Comparison of ENCODE assay signal across 32 cellular contexts in the genomic region with DNA sequence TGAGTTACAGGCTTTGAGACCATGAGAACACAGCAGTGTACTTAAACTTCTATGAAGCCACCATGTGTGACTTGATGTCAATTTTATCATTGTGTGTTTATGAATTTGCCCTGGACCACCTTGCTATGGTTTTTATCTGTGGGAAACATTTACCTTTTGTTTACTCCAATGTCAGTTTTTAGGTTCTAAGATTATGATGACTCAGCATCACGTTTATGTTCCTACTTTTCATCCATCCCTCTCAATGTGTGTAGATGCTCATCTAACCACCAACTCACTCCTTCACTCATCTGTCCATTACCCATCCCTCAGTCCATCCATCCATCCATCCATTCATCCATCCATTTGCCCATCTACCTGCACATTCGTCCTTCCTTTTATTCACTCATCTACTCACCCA.
"Had no signal": no experiment of that assay in that cellular context is flagged by ENCODE, and none has a peak within 500 bp of the region (broad histone marks: within the 10 kb centered on the region; RNA-seq: fewer than 3 reads in every experiment).

No MANE protein-coding gene starts in this region.

- FAIRE-seq: pancreas had no signal

- H3K27ac ChIP-seq: neutrophil, psoas muscle, skin epidermis, spleen, suprapubic skin, testis, tibial artery, transverse colon, upper lobe of right lung, uterus had no signal

- H3K4me3 ChIP-seq: pancreas, psoas muscle, skin epidermis, smooth muscle cell, spleen, suprapubic skin, testis, tibial artery, transverse colon, upper lobe of right lung, uterus had no signal

- H3K27me3 Mint-ChIP-seq: stimulated activated memory B cell treated with anti-CD40 and anti-IgM and Interleukin-4, amounts not matched to agents 10 μg/mL and 1 μg/mL and 100 μg/mL, for 72 hours; stimulated activated naive CD8-positive, alpha-beta T cell treated with anti-CD3 and anti-CD28 coated beads, Interleukin-15, amount 100 ng/mL, for 72 hours had no signal

- H3K9me3 ChIP-seq: neutrophil, pancreas, psoas muscle, spleen, suprapubic skin, testis, tibial artery, transverse colon, upper lobe of right lung, uterus had no signal

- H3K36me3 Mint-ChIP-seq: naive thymus-derived CD8-positive, alpha-beta T cell; natural killer cell treated with Interleukin-12 subunit alpha and Interleukin-12 subunit beta and Interleukin-15 and Interleukin-18, amount 100 ng/mL, for 72 hours; stimulated activated memory B cell treated with anti-CD40 and anti-IgM and Interleukin-4, amounts not matched to agents 10 μg/mL and 1 μg/mL and 100 μg/mL, for 72 hours; type B pancreatic cell had no signal

- H3K4me3 Mint-ChIP-seq: naive thymus-derived CD8-positive, alpha-beta T cell; natural killer cell treated with Interleukin-12 subunit alpha and Interleukin-12 subunit beta and Interleukin-15 and Interleukin-18, amount 100 ng/mL, for 72 hours; nephron progenitor cell; neural crest cell; stimulated activated memory B cell treated with anti-CD40 and anti-IgM and Interleukin-4, amounts not matched to agents 10 μg/mL and 1 μg/mL and 100 μg/mL, for 72 hours; stimulated activated naive CD8-positive, alpha-beta T cell treated with anti-CD3 and anti-CD28 coated beads, Interleukin-15, amount 100 ng/mL, for 72 hours; type B pancreatic cell had no signal

- H3K4me1 ChIP-seq: psoas muscle, spleen, testis, tibial artery, transverse colon, upper lobe of right lung, uterus had no signal

- H3K4me1 Mint-ChIP-seq: naive thymus-derived CD8-positive, alpha-beta T cell; nephron progenitor cell; neural crest cell; stimulated activated naive CD8-positive, alpha-beta T cell treated with anti-CD3 and anti-CD28 coated beads, Interleukin-15, amount 100 ng/mL, for 72 hours had no signal

- H3K36me3 ChIP-seq: neutrophil, pancreas, spleen, suprapubic skin, tibial artery, transverse colon, upper lobe of right lung, uterus had no signal

- ATAC-seq: naive thymus-derived CD8-positive, alpha-beta T cell; natural killer cell treated with Interleukin-12 subunit alpha and Interleukin-12 subunit beta and Interleukin-15 and Interleukin-18, amount 100 ng/mL, for 72 hours; psoas muscle; right cardiac atrium; sciatic nerve; stimulated activated memory B cell treated with anti-CD40 and anti-IgM and Interleukin-4, amounts not matched to agents 10 μg/mL and 1 μg/mL and 100 μg/mL, for 72 hours; stimulated activated naive CD8-positive, alpha-beta T cell treated with anti-CD3 and anti-CD28 coated beads, Interleukin-15, amount 100 ng/mL, for 72 hours; stimulated activated naive CD8-positive, alpha-beta T cell treated with anti-CD3 and anti-CD28 coated beads, Interleukin-15, Interleukin-2, amounts not matched to agents 100 U/mL and 50 U/mL, for 24 hours; upper lobe of right lung had no signal

- H3K9me3 Mint-ChIP-seq: naive thymus-derived CD8-positive, alpha-beta T cell; natural killer cell treated with Interleukin-12 subunit alpha and Interleukin-12 subunit beta and Interleukin-15 and Interleukin-18, amount 100 ng/mL, for 72 hours; nephron progenitor cell; neural crest cell; stimulated activated naive CD8-positive, alpha-beta T cell treated with anti-CD3 and anti-CD28 coated beads, Interleukin-15, amount 100 ng/mL, for 72 hours; type B pancreatic cell had no signal

- DNase-seq: naive thymus-derived CD8-positive, alpha-beta T cell; nephron progenitor cell; nucleus accumbens; pancreas; posterior cingulate gyrus; psoas muscle; right cardiac atrium; spleen; stimulated activated CD4-positive, alpha-beta T cell treated with anti-CD3 and anti-CD28 coated beads, Interleukin-12 subunit alpha, Interleukin-12 subunit beta, amount 100 ng/mL, for 4 hours; stimulated activated CD4-positive, alpha-beta T cell treated with anti-CD3 and anti-CD28 coated beads, Interleukin-1b, Interleukin-23, amount 100 ng/mL, for 48 hours; stimulated activated CD4-positive, alpha-beta T cell treated with anti-CD3 and anti-CD28 coated beads, Interleukin-4, amount 100 ng/mL, for 1 hour; stimulated activated CD4-positive, alpha-beta T cell treated with anti-CD3 and anti-CD28 coated beads, Interleukin-4, amount 100 ng/mL, for 4 hours; stimulated activated CD8-positive, alpha-beta memory T cell treated with anti-CD3 and anti-CD28 coated beads, Interleukin-4, amount 100 ng/mL, for 48 hours; stimulated activated naive CD4-positive, alpha-beta T cell; stimulated activated naive CD8-positive, alpha-beta T cell treated with anti-CD3 and anti-CD28 coated beads, Interleukin-15, amount 100 ng/mL, for 72 hours; stimulated activated naive CD8-positive, alpha-beta T cell treated with anti-CD3 and anti-CD28 coated beads, Interleukin-15, Interleukin-2, amounts not matched to agents 100 U/mL and 50 U/mL, for 24 hours; substantia nigra; testis; tibial artery; transverse colon; upper lobe of right lung; uterus had no signal

- H3K4me2 ChIP-seq: smooth muscle cell had no signal

- H3K27ac Mint-ChIP-seq: naive thymus-derived CD8-positive, alpha-beta T cell; natural killer cell treated with Interleukin-12 subunit alpha and Interleukin-12 subunit beta and Interleukin-15 and Interleukin-18, amount 100 ng/mL, for 72 hours; nephron progenitor cell; progenitor cell of endocrine pancreas; stimulated activated memory B cell treated with anti-CD40 and anti-IgM and Interleukin-4, amounts not matched to agents 10 μg/mL and 1 μg/mL and 100 μg/mL, for 72 hours; stimulated activated naive CD8-positive, alpha-beta T cell treated with anti-CD3 and anti-CD28 coated beads, Interleukin-15, amount 100 ng/mL, for 72 hours; type B pancreatic cell had no signal

- H3K27me3 ChIP-seq: neutrophil, pancreas, spleen, suprapubic skin, testis, tibial artery, transverse colon, upper lobe of right lung, uterus had no signal
